Comparison of ENCODE assay signal across 8 cellular contexts in the genomic region with DNA sequence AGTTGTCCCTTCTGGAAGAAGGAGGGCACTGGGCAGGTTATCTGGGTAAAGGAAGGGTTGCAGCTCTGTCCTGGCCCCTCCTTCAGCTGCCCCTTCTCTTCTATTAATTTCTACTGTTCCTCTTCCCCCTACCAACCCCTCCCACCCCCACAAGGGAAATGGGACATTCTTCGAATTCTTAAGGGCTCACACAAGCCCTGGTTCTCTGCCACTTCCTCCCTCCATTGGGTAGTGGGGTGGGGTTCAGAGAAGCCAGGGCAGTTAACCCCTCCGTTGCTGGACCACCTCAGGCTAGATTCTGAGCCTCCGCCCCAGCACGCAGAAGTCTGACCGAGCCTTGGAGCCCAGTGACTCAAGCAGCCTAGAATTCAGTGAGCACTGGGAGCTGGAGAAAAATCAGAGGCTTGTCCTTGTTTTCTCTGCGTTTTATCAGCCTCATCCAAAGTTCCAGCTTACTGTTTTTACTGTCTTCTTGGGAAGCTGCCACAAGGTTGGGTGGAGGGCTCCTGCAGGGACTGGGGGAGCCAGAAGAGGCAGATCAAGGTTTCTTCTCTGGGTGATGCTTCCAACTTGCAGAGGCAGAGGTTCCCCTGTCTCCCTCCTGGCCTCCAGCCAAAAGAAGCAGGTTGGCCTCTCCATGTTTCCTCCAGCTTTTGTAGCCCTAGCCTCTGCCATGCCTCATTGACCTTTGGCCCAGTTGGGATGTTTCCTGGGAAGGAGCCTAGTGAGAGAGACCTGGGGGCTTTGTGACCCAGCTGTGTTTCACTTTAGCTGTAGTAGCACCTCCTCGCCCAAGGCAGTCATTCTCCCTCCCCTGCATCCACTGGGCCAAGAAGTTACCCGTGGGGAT. TPM values are rescaled to one million over a fixed set of nuclear protein-coding genes. Genes with fewer than 3 reads are reported as not detected.
DNase-seq lines count a peak whose midpoint lies in the region; ATAC-seq and TF ChIP-seq lines count a peak whose summit lies in the region.

No MANE protein-coding gene starts in this region.

- TF ChIP-seq EP300 in sigmoid colon (IDR thresholded peaks at IDR 0.05): no peak

- H3K4me1 ChIP-seq in HEK293 (ENCODE audit: control insufficient read depth, insufficient read depth, low read length): peaks cover 28% of the 10 kb centered on the region
- H3K4me1 ChIP-seq in sigmoid colon: peaks cover 0 to 87% (median 75%) of the 10 kb centered on the region in 4 donors

- peaks cover 59% of the 10 kb centered on the region for H3K4me1 Mint-ChIP-seq in activated T-helper 2 cell treated with anti-CD3 and anti-CD28 coated beads, Interferon-gamma antibody, Interleukin-2, Interleukin-4, amounts not matched to agents 10 μg/mL and 5 μg/mL and 100 μg/mL, durations not matched to agents 14 hours and 24 hours and 36 hours (ENCODE audit: low read depth)

- ATAC-seq in left ventricle myocardium superior (peak; percentile 51), HG02759 (IDR thresholded peaks at IDR 0.05; ENCODE audit: unreplicated experiment) (no peak), GM18505 (IDR thresholded peaks at IDR 0.05; ENCODE audit: unreplicated experiment) (no peak)

- CTCF ChIA-PET in HEK293 (lab: Yijun Ruan, JAX): interaction anchor here (0.7 to 1.4 kb wide), 5 partner anchors 9 to 295 kb away, joined by 3 to 5 read pairs (median 3); no protein-coding TSS in a partner anchor

- peak overlapping the region; percentile 50 for H3K27ac Mint-ChIP-seq in activated T-helper 2 cell treated with anti-CD3 and anti-CD28 coated beads, Interferon-gamma antibody, Interleukin-2, Interleukin-4, amounts not matched to agents 10 μg/mL and 5 μg/mL and 100 μg/mL, durations not matched to agents 14 hours and 24 hours and 36 hours

- H3K36me3 ChIP-seq in HEK293 (ENCODE audit: control insufficient read depth in 2 of 2, insufficient read depth in 1 of 2, low read length in 2 of 2): peaks cover 4 to 34% of the 10 kb centered on the region in 2 experiments; a peak in 2 of 3 replicates
- peaks cover 0 to 14% (median 5%) of the 10 kb centered on the region in 4 donors for H3K36me3 ChIP-seq in sigmoid colon

- H3K27me3 ChIP-seq in sigmoid colon: no peaks in the 10 kb centered on the region

- peaks cover 72% of the 10 kb centered on the region for H3K36me3 Mint-ChIP-seq in activated T-helper 2 cell treated with anti-CD3 and anti-CD28 coated beads, Interferon-gamma antibody, Interleukin-2, Interleukin-4, amounts not matched to agents 10 μg/mL and 5 μg/mL and 100 μg/mL, durations not matched to agents 14 hours and 24 hours and 36 hours (ENCODE audit: low read depth)

- H3K27ac ChIP-seq in HEK293 (ENCODE audit: extremely low read depth, low read depth, low read length) (peak overlapping the region; percentile 45; the same call in 1 of the 2 replicates), sigmoid colon (peak overlapping the region; percentile 59 to 74 (median 70))

- H3K9me3 ChIP-seq in HEK293 (ENCODE audit: control insufficient read depth, insufficient read depth, low read depth, low read length) (no peaks in the 10 kb centered on the region), sigmoid colon (no peaks in the 10 kb centered on the region)

- H3K4me3 Mint-ChIP-seq in activated T-helper 2 cell treated with anti-CD3 and anti-CD28 coated beads, Interferon-gamma antibody, Interleukin-2, Interleukin-4, amounts not matched to agents 10 μg/mL and 5 μg/mL and 100 μg/mL, durations not matched to agents 14 hours and 24 hours and 36 hours (ENCODE audit: low read depth): no peak overlapping the region

- WGBS in sigmoid colon, 2 donors: 42 to 47% methylated on average over 8 of the region's 8 CpGs

- intact Hi-C loops in activated T-helper 2 cell treated with anti-CD3 and anti-CD28 coated beads, Interferon-gamma antibody, Interleukin-2, Interleukin-4, amounts not matched to agents 10 μg/mL and 5 μg/mL and 100 μg/mL, durations not matched to agents 14 hours and 24 hours and 36 hours (cut with micrococcal nuclease): no loop called here
- intact Hi-C loops in left ventricle myocardium superior (cut with micrococcal nuclease): no loop called here
- intact Hi-C loops in sigmoid colon (cut with DNase I): no loop called here

- no peaks in the 10 kb centered on the region for H3K9me3 Mint-ChIP-seq in activated T-helper 2 cell treated with anti-CD3 and anti-CD28 coated beads, Interferon-gamma antibody, Interleukin-2, Interleukin-4, amounts not matched to agents 10 μg/mL and 5 μg/mL and 100 μg/mL, durations not matched to agents 14 hours and 24 hours and 36 hours

- POLR2A ChIA-PET in HEK293 (lab: Yijun Ruan, JAX): interaction anchor here (0.7 to 2.2 kb wide), 7 partner anchors 10 to 320 kb away, joined by 3 to 25 read pairs (median 5); partner anchors contain the start of genes LASP1, RPL19 and RPL23

- H3K4me3 ChIP-seq in HEK293 (ENCODE audit: low read depth, low read length): no peak overlapping the region
- H3K4me3 ChIP-seq in sigmoid colon: no peak overlapping the region

- TF ChIP-seq CTCF in HEK293 (tag by site-specific recombination; IDR thresholded peaks at IDR 0.05): no peak
- TF ChIP-seq CTCF in sigmoid colon (IDR thresholded peaks at IDR 0.05): no peak

- TF ChIP-seq POLR2A in sigmoid colon (IDR thresholded peaks at IDR 0.05): no peak
- no peak for TF ChIP-seq POLR2A in GM18505 (IDR thresholded peaks at IDR 0.05; ENCODE audit: borderline replicate concordance, extremely low read depth, insufficient read depth, insufficient read length)

- H3K27me3 Mint-ChIP-seq in activated T-helper 2 cell treated with anti-CD3 and anti-CD28 coated beads, Interferon-gamma antibody, Interleukin-2, Interleukin-4, amounts not matched to agents 10 μg/mL and 5 μg/mL and 100 μg/mL, durations not matched to agents 14 hours and 24 hours and 36 hours (ENCODE audit: low read depth): no peaks in the 10 kb centered on the region

- DNase-seq in 8988T (peak; percentile 88), left ventricle myocardium superior (peak; percentile 55), sigmoid colon (peak; percentile 79), T-helper 9 cell (no peak)
- no peak for DNase-seq in activated T-helper 2 cell treated with anti-CD3 and anti-CD28 coated beads, Interferon-gamma antibody, Interleukin-2, Interleukin-4, amounts not matched to agents 10 μg/mL and 5 μg/mL and 100 μg/mL, durations not matched to agents 14 hours and 24 hours and 36 hours (ENCODE audit: low spot score)

TF ChIP-seq in HEK293, 187 proteins besides CTCF, POLR2A, EP300 and RAD21 (continues in another document):
- TF ChIP-seq KLF8 (tag by site-specific recombination; IDR thresholded peaks at IDR 0.05): no peak
- no peak for TF ChIP-seq ZNF558 (tag by site-specific recombination; IDR thresholded peaks at IDR 0.05)
- no peak for TF ChIP-seq ZSCAN16 (tag by site-specific recombination; IDR thresholded peaks at IDR 0.05)
- TF ChIP-seq ZNF449 (tag by site-specific recombination; IDR thresholded peaks at IDR 0.05): peak; percentile 93

RNA-seq across cellular contexts. Expression of gene LASP1, which starts 10.2 kb away (rescaled TPM):
- total RNA-seq in activated T-helper 2 cell treated with anti-CD3 and anti-CD28 coated beads, Interferon-gamma antibody, Interleukin-2, Interleukin-4, amounts not matched to agents 10 μg/mL and 5 μg/mL and 100 μg/mL, durations not matched to agents 14 hours and 24 hours and 36 hours: 151 and 156 TPM in 2 replicates
- total RNA-seq in left ventricle myocardium superior (28.4 TPM), sigmoid colon (10 to 100 TPM; 27.6 to 64.8 (median 42.2) TPM)
- polyA plus RNA-seq in sigmoid colon: 100 to 1,000 TPM; 122 to 205 (median 182) TPM

RNA-seq across cellular contexts. Expression of gene RPL23, which starts 26.6 kb away (rescaled TPM):
- 1,775 and 1,796 TPM in 2 replicates for total RNA-seq in activated T-helper 2 cell treated with anti-CD3 and anti-CD28 coated beads, Interferon-gamma antibody, Interleukin-2, Interleukin-4, amounts not matched to agents 10 μg/mL and 5 μg/mL and 100 μg/mL, durations not matched to agents 14 hours and 24 hours and 36 hours
- total RNA-seq in left ventricle myocardium superior (799 TPM), sigmoid colon (1,000 to 10,000 TPM; 1,692 to 2,841 (median 2,464) TPM)
- 1,000 to 10,000 TPM; 2,289 to 3,780 (median 2,728) TPM for polyA plus RNA-seq in sigmoid colon

RNA-seq across cellular contexts. Expression of gene CWC25, which starts 55.0 kb away (rescaled TPM):
- total RNA-seq in activated T-helper 2 cell treated with anti-CD3 and anti-CD28 coated beads, Interferon-gamma antibody, Interleukin-2, Interleukin-4, amounts not matched to agents 10 μg/mL and 5 μg/mL and 100 μg/mL, durations not matched to agents 14 hours and 24 hours and 36 hours: 23.0 and 26.4 TPM in 2 replicates
- total RNA-seq in left ventricle myocardium superior: 10.0 TPM
- 10 to 100 TPM; 15.6 to 32.4 (median 17.3) TPM for total RNA-seq in sigmoid colon
- polyA plus RNA-seq in sigmoid colon: 10 to 100 TPM; 11.3 to 16.4 (median 11.4) TPM

Comparison
In these comparisons a context has a peak if more than half of its experiments do, and no peak if none do; other contexts are left out.
1. DNase-seq: peak in 8988T (single experiment), left ventricle myocardium superior (single experiment) and sigmoid colon (single experiment); none in activated T-helper 2 cell treated with anti-CD3 and anti-CD28 coated beads, Interferon-gamma antibody, Interleukin-2, Interleukin-4, amounts not matched to agents 10 μg/mL and 5 μg/mL and 100 μg/mL, durations not matched to agents 14 hours and 24 hours and 36 hours (single experiment) and T-helper 9 cell (single experiment).